In the genomic region with DNA sequence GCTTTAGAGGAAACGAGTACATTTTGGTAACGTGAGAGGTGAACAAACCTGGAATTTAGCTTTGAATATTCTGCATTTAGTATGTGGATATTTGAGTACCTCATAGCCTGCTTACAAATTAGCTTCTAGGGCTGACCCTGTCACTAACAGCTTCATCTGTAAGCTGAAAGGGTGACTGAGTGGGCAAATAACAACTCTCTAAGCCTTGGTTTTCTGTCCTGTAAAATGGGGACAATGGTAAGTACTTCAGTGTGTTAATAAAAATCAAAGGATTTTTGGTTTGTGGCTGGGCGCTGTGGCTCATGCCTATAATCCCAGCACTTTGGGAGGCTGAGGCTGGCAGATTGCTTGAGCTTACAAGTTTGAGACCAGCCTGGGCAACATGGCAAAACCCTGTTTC, we compare ENCODE assay signal across 1 cellular context.
TF ChIP-seq lines count a peak whose summit lies in the region.

No MANE protein-coding gene starts in this region.

TF ChIP-seq in A549, 52 proteins besides CTCF, POLR2A, EP300 and RAD21:
- no peak for TF ChIP-seq JUN (IDR thresholded peaks at IDR 0.05)
- TF ChIP-seq KDM5A (IDR thresholded peaks at IDR 0.05), result no peak
- no peak for TF ChIP-seq KDM1A (IDR thresholded peaks at IDR 0.05; ENCODE audit: low read depth)
- TF ChIP-seq BHLHE40 (IDR thresholded peaks at IDR 0.05; ENCODE audit: low read depth, low read length), result no peak
- no peak for TF ChIP-seq CEBPB (IDR thresholded peaks at IDR 0.05)
- TF ChIP-seq, protein P1, sequence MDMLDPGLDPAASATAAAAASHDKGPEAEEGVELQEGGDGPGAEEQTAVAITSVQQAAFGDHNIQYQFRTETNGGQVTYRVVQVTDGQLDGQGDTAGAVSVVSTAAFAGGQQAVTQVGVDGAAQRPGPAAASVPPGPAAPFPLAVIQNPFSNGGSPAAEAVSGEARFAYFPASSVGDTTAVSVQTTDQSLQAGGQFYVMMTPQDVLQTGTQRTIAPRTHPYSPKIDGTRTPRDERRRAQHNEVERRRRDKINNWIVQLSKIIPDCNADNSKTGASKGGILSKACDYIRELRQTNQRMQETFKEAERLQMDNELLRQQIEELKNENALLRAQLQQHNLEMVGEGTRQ (IDR thresholded peaks at IDR 0.05), result no peak
- TF ChIP-seq EHF (CRISPR knock-in tag; IDR thresholded peaks at IDR 0.05), result no peak
- TF ChIP-seq ZFP36 (IDR thresholded peaks at IDR 0.05; ENCODE audit: borderline replicate concordance, partially characterized antibody), result no peak
- no peak for TF ChIP-seq HDAC2 (IDR thresholded peaks at IDR 0.05)
- TF ChIP-seq, protein P2, sequence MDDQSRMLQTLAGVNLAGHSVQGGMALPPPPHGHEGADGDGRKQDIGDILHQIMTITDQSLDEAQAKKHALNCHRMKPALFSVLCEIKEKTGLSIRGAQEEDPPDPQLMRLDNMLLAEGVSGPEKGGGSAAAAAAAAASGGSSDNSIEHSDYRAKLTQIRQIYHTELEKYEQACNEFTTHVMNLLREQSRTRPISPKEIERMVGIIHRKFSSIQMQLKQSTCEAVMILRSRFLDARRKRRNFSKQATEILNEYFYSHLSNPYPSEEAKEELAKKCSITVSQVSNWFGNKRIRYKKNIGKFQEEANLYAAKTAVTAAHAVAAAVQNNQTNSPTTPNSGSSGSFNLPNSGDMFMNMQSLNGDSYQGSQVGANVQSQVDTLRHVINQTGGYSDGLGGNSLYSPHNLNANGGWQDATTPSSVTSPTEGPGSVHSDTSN (IDR thresholded peaks at IDR 0.05), result no peak
